ENCODE assay signal across 11 cellular contexts in genomic region chr10:102247724-102248123, GRCh38. TPM values are rescaled to one million over a fixed set of nuclear protein-coding genes. Genes with fewer than 3 reads are reported as not detected.
A peak's percentile ranks its signal among the peaks of the same experiment; 100 is the strongest.
DNase-seq lines count a peak whose midpoint lies in the region; ATAC-seq and TF ChIP-seq lines count a peak whose summit lies in the region.
"Had no signal": no experiment of that assay in that cellular context is flagged by ENCODE, and none has a peak within 500 bp of the region (broad histone marks: within the 10 kb centered on the region; RNA-seq: fewer than 3 reads in every experiment).

No MANE protein-coding gene starts in this region.

- H3K36me3 Mint-ChIP-seq in HFFc6 (ENCODE audit: low read depth) (peaks cover 24% of the 10 kb centered on the region; the same call in 1 of the 2 replicates), mesothelial cell of epicardium (peaks cover 2% of the 10 kb centered on the region)
- H3K36me3 Mint-ChIP-seq in activated T-helper 1 cell treated with anti-CD3 and anti-CD28 coated beads, Interleukin-12 subunit alpha, Interleukin-12 subunit beta, Interleukin-2, Interleukin-4 antibody, amounts not matched to agents 30 ng/mL and 10 ng/mL and 1 ng/mL, durations not matched to agents 14 hours and 24 hours and 36 hours (ENCODE audit: low read depth), result peaks cover 19% of the 10 kb centered on the region

- H3K4me2 ChIP-seq in BLaER1, result peak overlapping the region; percentile 88

- H3K27me3 ChIP-seq in BLaER1, result peaks cover 5% of the 10 kb centered on the region; the same call in 1 of the 2 replicates
- no peaks in the 10 kb centered on the region for H3K27me3 ChIP-seq in vagina
- no peaks in the 10 kb centered on the region for H3K27me3 ChIP-seq in upper lobe of right lung

- no peak for ATAC-seq in upper lobe of right lung

- no peaks in the 10 kb centered on the region for H3K9me3 ChIP-seq in BLaER1
- no peaks in the 10 kb centered on the region for H3K9me3 ChIP-seq in vagina
- H3K9me3 ChIP-seq in upper lobe of right lung, result no peaks in the 10 kb centered on the region

- DNase-seq in HFFc6 (no peak), mesothelial cell of epicardium (ENCODE audit: low spot score in 2 of 2, unreplicated experiment in 2 of 2) (no peak), T1000 (lab: John Stamatoyannopoulos, UW) (no peak), vagina (ENCODE audit: extremely low spot score in 2 of 2) (no peak), NCI-H2029 (lab: John Stamatoyannopoulos, UW) (no peak), upper lobe of right lung (no peak)
- no peak for DNase-seq in activated T-helper 1 cell treated with anti-CD3 and anti-CD28 coated beads, Interleukin-12 subunit alpha, Interleukin-12 subunit beta, Interleukin-2, Interleukin-4 antibody, amounts not matched to agents 30 ng/mL and 10 ng/mL and 1 ng/mL, durations not matched to agents 14 hours and 24 hours and 36 hours (ENCODE audit: low spot score)
- DNase-seq: DMS79 treated with DMSO at 0.1 percent for 48 hours, foreskin fibroblast, NCI-H510A had no signal

- no peaks in the 10 kb centered on the region for H3K9me3 Mint-ChIP-seq in HFFc6
- no peaks in the 10 kb centered on the region for H3K9me3 Mint-ChIP-seq in activated T-helper 1 cell treated with anti-CD3 and anti-CD28 coated beads, Interleukin-12 subunit alpha, Interleukin-12 subunit beta, Interleukin-2, Interleukin-4 antibody, amounts not matched to agents 30 ng/mL and 10 ng/mL and 1 ng/mL, durations not matched to agents 14 hours and 24 hours and 36 hours
- H3K9me3 Mint-ChIP-seq in mesothelial cell of epicardium, result no peaks in the 10 kb centered on the region

- H3K27ac ChIP-seq in BLaER1 (no peak overlapping the region), vagina (no peak overlapping the region), upper lobe of right lung (no peak overlapping the region)

- intact Hi-C loops in activated T-helper 1 cell treated with anti-CD3 and anti-CD28 coated beads, Interleukin-12 subunit alpha, Interleukin-12 subunit beta, Interleukin-2, Interleukin-4 antibody, amounts not matched to agents 30 ng/mL and 10 ng/mL and 1 ng/mL, durations not matched to agents 14 hours and 24 hours and 36 hours (cut with micrococcal nuclease), result loop anchor here (10.0 kb wide), 1 partner anchor 467 kb away; the partner anchor contains the start of genes ARL3 and SFXN2
- intact Hi-C loops in vagina (cut with DNase I), result no loop called here
- intact Hi-C loops in upper lobe of right lung (cut with DNase I), result no loop called here

- TF ChIP-seq POLR2A in vagina (IDR thresholded peaks at IDR 0.05), result no peak

- peaks cover 42% of the 10 kb centered on the region for H3K36me3 ChIP-seq in BLaER1
- H3K36me3 ChIP-seq in vagina, result no peaks in the 10 kb centered on the region
- no peaks in the 10 kb centered on the region for H3K36me3 ChIP-seq in upper lobe of right lung

- peaks cover 53% of the 10 kb centered on the region for H3K4me1 Mint-ChIP-seq in HFFc6 (ENCODE audit: low read depth)
- peaks cover 30% of the 10 kb centered on the region for H3K4me1 Mint-ChIP-seq in activated T-helper 1 cell treated with anti-CD3 and anti-CD28 coated beads, Interleukin-12 subunit alpha, Interleukin-12 subunit beta, Interleukin-2, Interleukin-4 antibody, amounts not matched to agents 30 ng/mL and 10 ng/mL and 1 ng/mL, durations not matched to agents 14 hours and 24 hours and 36 hours (ENCODE audit: low read depth)
- H3K4me1 Mint-ChIP-seq in mesothelial cell of epicardium, result peaks cover 25% of the 10 kb centered on the region

- no peak overlapping the region for H3K27ac Mint-ChIP-seq in HFFc6
- peak overlapping the region; percentile 4 for H3K27ac Mint-ChIP-seq in activated T-helper 1 cell treated with anti-CD3 and anti-CD28 coated beads, Interleukin-12 subunit alpha, Interleukin-12 subunit beta, Interleukin-2, Interleukin-4 antibody, amounts not matched to agents 30 ng/mL and 10 ng/mL and 1 ng/mL, durations not matched to agents 14 hours and 24 hours and 36 hours
- peak overlapping the region; percentile 10 for H3K27ac Mint-ChIP-seq in mesothelial cell of epicardium

- H3K4me3 ChIP-seq in BLaER1 (no peak overlapping the region), vagina (no peak overlapping the region), upper lobe of right lung (no peak overlapping the region)

- H3K4me1 ChIP-seq in BLaER1 (peaks cover 33% of the 10 kb centered on the region), vagina (peaks cover 38% of the 10 kb centered on the region), upper lobe of right lung (peaks cover 29% of the 10 kb centered on the region)

- no peaks in the 10 kb centered on the region; the same call in 1 of the 2 replicates for H3K27me3 Mint-ChIP-seq in HFFc6 (ENCODE audit: insufficient read depth)
- H3K27me3 Mint-ChIP-seq in activated T-helper 1 cell treated with anti-CD3 and anti-CD28 coated beads, Interleukin-12 subunit alpha, Interleukin-12 subunit beta, Interleukin-2, Interleukin-4 antibody, amounts not matched to agents 30 ng/mL and 10 ng/mL and 1 ng/mL, durations not matched to agents 14 hours and 24 hours and 36 hours (ENCODE audit: insufficient read depth), result no peaks in the 10 kb centered on the region
- H3K27me3 Mint-ChIP-seq in mesothelial cell of epicardium (ENCODE audit: low read depth), result peaks cover 5% of the 10 kb centered on the region

- no peak overlapping the region for H3K9ac ChIP-seq in BLaER1

- TF ChIP-seq CTCF in HFFc6 (IDR thresholded peaks at IDR 0.05), result no peak
- no peak for TF ChIP-seq CTCF in mesothelial cell of epicardium (IDR thresholded peaks at IDR 0.05; ENCODE audit: unreplicated experiment)
- TF ChIP-seq CTCF in vagina (IDR thresholded peaks at IDR 0.05), result no peak
- TF ChIP-seq CTCF in upper lobe of right lung (IDR thresholded peaks at IDR 0.05), result no peak

- H4K20me1 ChIP-seq in BLaER1, result peaks cover 72% of the 10 kb centered on the region

- peak overlapping the region; percentile 96 for H3K4me3 Mint-ChIP-seq in HFFc6
- H3K4me3 Mint-ChIP-seq in activated T-helper 1 cell treated with anti-CD3 and anti-CD28 coated beads, Interleukin-12 subunit alpha, Interleukin-12 subunit beta, Interleukin-2, Interleukin-4 antibody, amounts not matched to agents 30 ng/mL and 10 ng/mL and 1 ng/mL, durations not matched to agents 14 hours and 24 hours and 36 hours, result peak overlapping the region; percentile 96
- peak overlapping the region; percentile 98 for H3K4me3 Mint-ChIP-seq in mesothelial cell of epicardium

RNA-seq across cellular contexts. Expression of gene GBF1, which starts 2.4 kb away (rescaled TPM):
- 10 to 100 TPM; 67.2 to 83.6 (median 74.2) TPM for total RNA-seq in HFFc6 (2021; fragmentation: NEBNext Ultra II Directional; extraction: Animal tissue kit (Norgen Biotek cat#: 25700))
- total RNA-seq in activated T-helper 1 cell treated with anti-CD3 and anti-CD28 coated beads, Interleukin-12 subunit alpha, Interleukin-12 subunit beta, Interleukin-2, Interleukin-4 antibody, amounts not matched to agents 30 ng/mL and 10 ng/mL and 1 ng/mL, durations not matched to agents 14 hours and 24 hours and 36 hours, result 46.7 TPM in 2 replicates
- total RNA-seq in mesothelial cell of epicardium (49.3 to 51.1 TPM (median 51.1 TPM) in 3 replicates), vagina (48.9 TPM), upper lobe of right lung (38.5 TPM)

RNA-seq across cellular contexts. Expression of gene PITX3, which starts 6.4 kb away (rescaled TPM):
- under 1 TPM in 1 of 6 experiments, not detected in 5; 0.14 TPM for total RNA-seq in HFFc6 (2021; fragmentation: NEBNext Ultra II Directional; extraction: Animal tissue kit (Norgen Biotek cat#: 25700))
- total RNA-seq in activated T-helper 1 cell treated with anti-CD3 and anti-CD28 coated beads, Interleukin-12 subunit alpha, Interleukin-12 subunit beta, Interleukin-2, Interleukin-4 antibody, amounts not matched to agents 30 ng/mL and 10 ng/mL and 1 ng/mL, durations not matched to agents 14 hours and 24 hours and 36 hours, result 0.17 and 0.44 TPM in 2 replicates
- total RNA-seq in mesothelial cell of epicardium (not detected in 3 replicates), vagina (not detected), upper lobe of right lung (not detected)

RNA-seq across cellular contexts. Expression of gene ELOVL3, which starts 21.6 kb away (rescaled TPM):
- under 1 TPM in 4 of 6 experiments, not detected in 2; 0.11 to 0.21 (median 0.16) TPM for total RNA-seq in HFFc6 (2021; fragmentation: NEBNext Ultra II Directional; extraction: Animal tissue kit (Norgen Biotek cat#: 25700))
- total RNA-seq in activated T-helper 1 cell treated with anti-CD3 and anti-CD28 coated beads, Interleukin-12 subunit alpha, Interleukin-12 subunit beta, Interleukin-2, Interleukin-4 antibody, amounts not matched to agents 30 ng/mL and 10 ng/mL and 1 ng/mL, durations not matched to agents 14 hours and 24 hours and 36 hours, result 0.18 TPM in 1 of 2 replicates, not detected in the other
- total RNA-seq in mesothelial cell of epicardium (0.27 to 0.44 TPM (median 0.43 TPM) in 3 replicates), vagina (not detected), upper lobe of right lung (0.87 TPM)
